ENCODE assay signal across 18 cellular contexts in genomic region chr5:149238540-149238939, GRCh38. TPM values are rescaled to one million over a fixed set of nuclear protein-coding genes. Genes with fewer than 3 reads are reported as not detected.
A peak's percentile ranks its signal among the peaks of the same experiment; 100 is the strongest.
DNase-seq lines count a peak whose midpoint lies in the region; ATAC-seq and TF ChIP-seq lines count a peak whose summit lies in the region.
"Had no signal": no experiment of that assay in that cellular context is flagged by ENCODE, and none has a peak within 500 bp of the region (broad histone marks: within the 10 kb centered on the region; RNA-seq: fewer than 3 reads in every experiment).

No MANE protein-coding gene starts in this region.

- ATAC-seq in natural killer cell treated with Interleukin-12 subunit alpha and Interleukin-12 subunit beta and Interleukin-15 and Interleukin-18, amount 100 ng/mL, for 72 hours, result no peak
- ATAC-seq in natural killer cell, result no peak
- ATAC-seq: activated CD8-positive, alpha-beta memory T cell treated with anti-CD3 and anti-CD28 coated beads, Interleukin-2, amount 10 ng/mL, durations not matched to agents 7 days and 5 days; left lung had no signal

- H3K4me1 ChIP-seq in Loucy (ENCODE audit: insufficient read depth, low read length, poor library complexity, severe bottlenecking) (peaks cover 24% of the 10 kb centered on the region), colonic mucosa (no peaks in the 10 kb centered on the region), HAP-1 (no peaks in the 10 kb centered on the region)
- H3K4me1 ChIP-seq: transverse colon had no signal

- in situ Hi-C loops in KBM-7 (cut with MboI; ENCODE audit: low pct_unique_long_range_greater_than_20kb, low sequenced_read_pairs) (no loop called here), HAP-1 (cut with MboI; ENCODE audit: low sequenced_read_pairs) (no loop called here)

- H3K36me3 ChIP-seq in Loucy (ENCODE audit: insufficient read depth, low read length) (no peaks in the 10 kb centered on the region), colonic mucosa (no peaks in the 10 kb centered on the region), HAP-1 (replicated peaks) (no peaks in the 10 kb centered on the region)
- H3K36me3 ChIP-seq: transverse colon had no signal

- peaks cover 7% of the 10 kb centered on the region for H3K36me3 Mint-ChIP-seq in natural killer cell treated with Interleukin-12 subunit alpha and Interleukin-12 subunit beta and Interleukin-15 and Interleukin-18, amount 100 ng/mL, for 72 hours
- H3K36me3 Mint-ChIP-seq in natural killer cell, result no peaks in the 10 kb centered on the region
- H3K36me3 Mint-ChIP-seq: activated CD8-positive, alpha-beta memory T cell treated with anti-CD3 and anti-CD28 coated beads, Interleukin-2, amount 10 ng/mL, durations not matched to agents 7 days and 5 days had no signal

- no peaks in the 10 kb centered on the region for H3K9me2 ChIP-seq in Loucy (replicated peaks; ENCODE audit: low read depth, low read length)

- no peak for DNase-seq in natural killer cell treated with Interleukin-12 subunit alpha and Interleukin-12 subunit beta and Interleukin-15 and Interleukin-18, amount 100 ng/mL, for 72 hours (ENCODE audit: low spot score)
- DNase-seq in natural killer cell, result no peak
- DNase-seq in fibroblast of peridontal ligament (ENCODE audit: extremely low read depth), result peak; percentile 18
- no peak for DNase-seq in RKO (ENCODE audit: low spot score)
- DNase-seq in KBM-7, result no peak
- DNase-seq in colonic mucosa, result no peak
- DNase-seq in HAP-1 (ENCODE audit: low spot score in 2 of 2), result no peak
- DNase-seq: activated CD8-positive, alpha-beta memory T cell treated with anti-CD3 and anti-CD28 coated beads, Interleukin-2, amount 10 ng/mL, durations not matched to agents 7 days and 5 days; activated naive CD4-positive, alpha-beta T cell; GDM1; left lung; NCI-H2029; NCI-H82; nephron progenitor cell; transverse colon had no signal

- no peak overlapping the region for H2AFZ ChIP-seq in Loucy (ENCODE audit: low read length)

- H3K4me3 ChIP-seq in Loucy (ENCODE audit: low read length, poor library complexity, severe bottlenecking), result no peak overlapping the region
- H3K4me3 ChIP-seq in colonic mucosa, result no peak overlapping the region
- H3K4me3 ChIP-seq in HAP-1, result no peak overlapping the region
- H3K4me3 ChIP-seq: left lung, transverse colon had no signal

- H3K79me2 ChIP-seq in Loucy (ENCODE audit: insufficient read depth, low read length), result no peaks in the 10 kb centered on the region

- no peak overlapping the region for H3K4me3 Mint-ChIP-seq in natural killer cell treated with Interleukin-12 subunit alpha and Interleukin-12 subunit beta and Interleukin-15 and Interleukin-18, amount 100 ng/mL, for 72 hours
- no peak overlapping the region for H3K4me3 Mint-ChIP-seq in natural killer cell
- H3K4me3 Mint-ChIP-seq: activated CD8-positive, alpha-beta memory T cell treated with anti-CD3 and anti-CD28 coated beads, Interleukin-2, amount 10 ng/mL, durations not matched to agents 7 days and 5 days; nephron progenitor cell had no signal

- TF ChIP-seq CTCF in natural killer cell (IDR thresholded peaks at IDR 0.05), result no peak
- TF ChIP-seq CTCF in Loucy (conservative IDR thresholded peaks at IDR 0.05; ENCODE audit: low read length), result peak; percentile 34
- TF ChIP-seq CTCF in colonic mucosa (IDR thresholded peaks at IDR 0.05), result no peak

- H3K27me3 ChIP-seq in Loucy (ENCODE audit: insufficient read depth, low read length, poor library complexity, severe bottlenecking) (no peaks in the 10 kb centered on the region), colonic mucosa (no peaks in the 10 kb centered on the region), HAP-1 (ENCODE audit: low read depth) (peaks cover 23% of the 10 kb centered on the region)
- H3K27me3 ChIP-seq: left lung, transverse colon had no signal

- H3K9ac ChIP-seq in Loucy (ENCODE audit: low read depth, low read length, poor library complexity, severe bottlenecking) (peak overlapping the region; percentile 17), colonic mucosa (ENCODE audit: low read depth in 2 of 2, low read length in 2 of 2) (no peak overlapping the region)
- H3K9ac ChIP-seq: KMS-11 had no signal

- H3K9me3 Mint-ChIP-seq in natural killer cell treated with Interleukin-12 subunit alpha and Interleukin-12 subunit beta and Interleukin-15 and Interleukin-18, amount 100 ng/mL, for 72 hours, result peaks cover 4% of the 10 kb centered on the region
- H3K9me3 Mint-ChIP-seq in natural killer cell, result peaks cover 0 to 4% of the 10 kb centered on the region in 2 donors
- H3K9me3 Mint-ChIP-seq: nephron progenitor cell had no signal

- H4K20me1 ChIP-seq in Loucy (ENCODE audit: insufficient read depth, low read length, poor library complexity, severe bottlenecking), result no peaks in the 10 kb centered on the region

- intact Hi-C loops in natural killer cell (cut with micrococcal nuclease) (no loop called here), colonic mucosa (cut with DNase I) (no loop called here)

- no peak overlapping the region for H3K4me2 ChIP-seq in Loucy (ENCODE audit: low read depth, low read length, poor library complexity, severe bottlenecking)
- H3K4me2 ChIP-seq: KMS-11 had no signal

- H3K27ac ChIP-seq in colonic mucosa, result no peak overlapping the region
- H3K27ac ChIP-seq: KMS-11, left lung, transverse colon, VCaP had no signal

- peaks cover 18 to 21% of the 10 kb centered on the region in 2 donors for H3K4me1 Mint-ChIP-seq in natural killer cell treated with Interleukin-12 subunit alpha and Interleukin-12 subunit beta and Interleukin-15 and Interleukin-18, amount 100 ng/mL, for 72 hours (ENCODE audit: low read depth in 2 of 2)
- peaks cover 18 to 19% of the 10 kb centered on the region in 2 donors for H3K4me1 Mint-ChIP-seq in natural killer cell

- no peaks in the 10 kb centered on the region for H3K9me3 ChIP-seq in Loucy (ENCODE audit: insufficient read depth, low read depth, low read length)
- no peaks in the 10 kb centered on the region for H3K9me3 ChIP-seq in colonic mucosa
- no peaks in the 10 kb centered on the region for H3K9me3 ChIP-seq in HAP-1
- H3K9me3 ChIP-seq: left lung, transverse colon had no signal

- H3K27me3 Mint-ChIP-seq in natural killer cell treated with Interleukin-12 subunit alpha and Interleukin-12 subunit beta and Interleukin-15 and Interleukin-18, amount 100 ng/mL, for 72 hours, result peaks cover 5 to 6% of the 10 kb centered on the region in 2 donors
- H3K27me3 Mint-ChIP-seq in natural killer cell (ENCODE audit: low read depth in 2 of 2), result peaks cover 0 to 4% of the 10 kb centered on the region in 2 donors

- H3K27ac Mint-ChIP-seq in natural killer cell treated with Interleukin-12 subunit alpha and Interleukin-12 subunit beta and Interleukin-15 and Interleukin-18, amount 100 ng/mL, for 72 hours, result peak overlapping the region; percentile 21 to 83
- no peak overlapping the region for H3K27ac Mint-ChIP-seq in natural killer cell
- H3K27ac Mint-ChIP-seq: activated CD8-positive, alpha-beta memory T cell treated with anti-CD3 and anti-CD28 coated beads, Interleukin-2, amount 10 ng/mL, durations not matched to agents 7 days and 5 days; nephron progenitor cell had no signal

- H3F3A ChIP-seq in Loucy (ENCODE audit: low read depth), result 0 out of 2 replicates have a peak, but pooled peaks cover 5% of the 10 kb centered on the region

RNA-seq across cellular contexts. Expression of gene AFAP1L1, which starts 33.1 kb away (rescaled TPM):
- total RNA-seq in natural killer cell treated with Interleukin-12 subunit alpha and Interleukin-12 subunit beta and Interleukin-15 and Interleukin-18, amount 100 ng/mL, for 72 hours, result under 1 TPM; 0.33 to 0.95 TPM
- 1 to 10 TPM in 1 of 3 donors, under 1 TPM in 1, not detected in 1; 0.23 to 1.5 TPM for total RNA-seq in natural killer cell
- total RNA-seq in colonic mucosa, result 1 to 10 TPM; 1.6 to 4.0 TPM
- total RNA-seq: activated CD8-positive, alpha-beta memory T cell treated with anti-CD3 and anti-CD28 coated beads, Interleukin-2, amount 10 ng/mL, durations not matched to agents 7 days and 5 days had no signal

Comparison
In these comparisons a context has a peak if more than half of its experiments do, and no peak if none do; other contexts are left out.
1. H3K27ac Mint-ChIP-seq: peak in natural killer cell treated with Interleukin-12 subunit alpha and Interleukin-12 subunit beta and Interleukin-15 and Interleukin-18, amount 100 ng/mL, for 72 hours (2 of 2); none in natural killer cell (0 of 2).